Comparison of ENCODE assay signal across 24 cellular contexts in genomic region chr17:27403480-27404005, GRCh38.
"Had no signal": no experiment of that assay in that cellular context is flagged by ENCODE, and none has a peak within 500 bp of the region (broad histone marks: within the 10 kb centered on the region; RNA-seq: fewer than 3 reads in every experiment).

No MANE protein-coding gene starts in this region.

- H3K4me1 ChIP-seq: upper lobe of right lung had no signal

- H3K4me3 Mint-ChIP-seq: activated naive CD8-positive, alpha-beta T cell treated with anti-CD3 and anti-CD28 coated beads, Interleukin-2, amount 50 U/mL, for 24 hours; natural killer cell had no signal

- H3K27ac Mint-ChIP-seq: activated naive CD8-positive, alpha-beta T cell treated with anti-CD3 and anti-CD28 coated beads, Interleukin-2, amount 50 U/mL, for 24 hours; natural killer cell had no signal

- H3K4me1 Mint-ChIP-seq: activated naive CD8-positive, alpha-beta T cell treated with anti-CD3 and anti-CD28 coated beads, Interleukin-2, amount 50 U/mL, for 24 hours; natural killer cell had no signal

- H3K27ac ChIP-seq: body of pancreas, pancreas, upper lobe of right lung had no signal

- ATAC-seq: activated naive CD8-positive, alpha-beta T cell treated with anti-CD3 and anti-CD28 coated beads, Interleukin-2, amount 50 U/mL, for 24 hours; body of pancreas; left ventricle myocardium superior; natural killer cell; pancreas; right cardiac atrium; stimulated activated naive CD8-positive, alpha-beta T cell treated with anti-CD3 and anti-CD28 coated beads, Interleukin-15, Interleukin-2, amounts not matched to agents 100 U/mL and 50 U/mL, for 24 hours; upper lobe of right lung had no signal

- FAIRE-seq: islet of Langerhans, pancreas, TTC549 had no signal

- H3K36me3 ChIP-seq: pancreas, upper lobe of right lung had no signal

- H3K27me3 ChIP-seq: body of pancreas, pancreas, upper lobe of right lung had no signal

- DNase-seq: activated CD8-positive, alpha-beta memory T cell treated with anti-CD3 and anti-CD28 coated beads, Interleukin-2, amount 50 U/mL, for 48 hours; activated gamma-delta T cell; activated naive CD4-positive, alpha-beta T cell treated with anti-CD3 and anti-CD28 coated beads, Interleukin-2, amount 50 U/mL, for 16 hours; activated naive CD8-positive, alpha-beta T cell treated with anti-CD3 and anti-CD28 coated beads, Interleukin-2, amount 50 U/mL, for 24 hours; anterior cingulate cortex; body of pancreas; caudate nucleus; dermis blood vessel endothelial cell; effector CD8-positive, alpha-beta T cell; erythroblast; foreskin melanocyte; hippocampal formation; left ventricle myocardium superior; mammary epithelial cell; midbrain; natural killer cell; pancreas; right cardiac atrium; stimulated activated CD4-positive, alpha-beta T cell treated with anti-CD3 and anti-CD28 coated beads, Interleukin-12 subunit alpha, Interleukin-12 subunit beta, amount 100 ng/mL, for 4 hours; stimulated activated CD4-positive, alpha-beta T cell treated with anti-CD3 and anti-CD28 coated beads, Interleukin-4, amount 100 ng/mL, for 4 hours; stimulated activated naive CD8-positive, alpha-beta T cell treated with anti-CD3 and anti-CD28 coated beads, Interleukin-15, Interleukin-2, amounts not matched to agents 100 U/mL and 50 U/mL, for 24 hours; upper lobe of right lung had no signal

- H3K4me3 ChIP-seq: body of pancreas, pancreas, upper lobe of right lung had no signal

- H3K9me3 Mint-ChIP-seq: activated naive CD8-positive, alpha-beta T cell treated with anti-CD3 and anti-CD28 coated beads, Interleukin-2, amount 50 U/mL, for 24 hours; natural killer cell had no signal

- H3K9me3 ChIP-seq: body of pancreas, pancreas, upper lobe of right lung had no signal

- H3K36me3 Mint-ChIP-seq: natural killer cell had no signal
